ENCODE assay signal across 26 cellular contexts in genomic region chr3:157515398-157515797, GRCh38. TPM values are rescaled to one million over a fixed set of nuclear protein-coding genes. Genes with fewer than 3 reads are reported as not detected.
"Had no signal": no experiment of that assay in that cellular context is flagged by ENCODE, and none has a peak within 500 bp of the region (broad histone marks: within the 10 kb centered on the region; RNA-seq: fewer than 3 reads in every experiment).

No MANE protein-coding gene starts in this region.

- DNase-seq: activated CD4-positive, alpha-beta T cell treated with anti-CD3 and anti-CD28 coated beads for 1 hour; activated CD4-positive, alpha-beta T cell treated with anti-CD3 and anti-CD28 coated beads, Interleukin-2, amount 50 U/mL, for 1 hour; activated naive CD4-positive, alpha-beta T cell; activated T-cell treated with anti-CD3 and anti-CD28 coated beads for 4 hours; activated T-cell treated with anti-CD3 and anti-CD28 coated beads, Interleukin-2, amount 50 U/mL, for 72 hours; anterior cingulate cortex; body of pancreas; effector CD8-positive, alpha-beta T cell; esophagus squamous epithelium; left ventricle myocardium superior; naive thymus-derived CD8-positive, alpha-beta T cell; occipital lobe; psoas muscle; sigmoid colon; stimulated activated CD4-positive, alpha-beta T cell treated with anti-CD3 and anti-CD28 coated beads, Interleukin-2, amount 100 ng/mL, for 24 hours; stimulated activated naive B cell treated with anti-CD40 and anti-IgM and Interleukin-4, amounts not matched to agents 10 μg/mL and 1 μg/mL and 100 μg/mL, for 72 hours; stomach; T-helper 17 cell; T1000; thyroid gland had no signal

- H3K9me3 ChIP-seq: body of pancreas, esophagus squamous epithelium, psoas muscle, sigmoid colon, stomach, thyroid gland, upper lobe of left lung had no signal

- H3K79me2 ChIP-seq: parathyroid adenoma had no signal

- H3K4me1 ChIP-seq: body of pancreas, esophagus squamous epithelium, parathyroid adenoma, psoas muscle, sigmoid colon, stomach, thyroid gland, upper lobe of left lung had no signal

- H3K9ac ChIP-seq: parathyroid adenoma had no signal

- H3K27ac ChIP-seq: body of pancreas, epithelial cell of prostate, esophagus squamous epithelium, parathyroid adenoma, psoas muscle, sigmoid colon, stomach, thyroid gland, upper lobe of left lung had no signal

- H3K4me2 ChIP-seq: smooth muscle cell had no signal

- H2AFZ ChIP-seq: parathyroid adenoma had no signal

- H3K36me3 ChIP-seq: esophagus squamous epithelium, sigmoid colon, stomach, thyroid gland, upper lobe of left lung had no signal

- H3K27me3 ChIP-seq: body of pancreas, esophagus squamous epithelium, sigmoid colon, stomach, thyroid gland, upper lobe of left lung had no signal

- H3K4me3 ChIP-seq: body of pancreas, esophagus squamous epithelium, psoas muscle, sigmoid colon, smooth muscle cell, stomach, thyroid gland, upper lobe of left lung had no signal

- ATAC-seq: activated naive CD4-positive, alpha-beta T cell treated with anti-CD3 and anti-CD28 coated beads, Interleukin-2, amount 50 U/mL, for 72 hours; activated T-cell treated with anti-CD3 and anti-CD28 coated beads, Interleukin-2, amount 50 U/mL, for 72 hours; body of pancreas; left ventricle myocardium superior; naive thymus-derived CD8-positive, alpha-beta T cell; psoas muscle; stimulated activated naive B cell treated with anti-CD40 and anti-IgM and Interleukin-4, amounts not matched to agents 10 μg/mL and 1 μg/mL and 100 μg/mL, for 72 hours; T-helper 17 cell; WTC11 had no signal

RNA-seq across cellular contexts. Expression of gene VEPH1, which starts 12.2 kb away (rescaled TPM):
- total RNA-seq: activated naive CD4-positive, alpha-beta T cell treated with anti-CD3 and anti-CD28 coated beads, Interleukin-2, amount 50 U/mL, for 72 hours; activated T-cell treated with anti-CD3 and anti-CD28 coated beads, Interleukin-2, amount 50 U/mL, for 72 hours; esophagus squamous epithelium; naive thymus-derived CD8-positive, alpha-beta T cell had no signal
- polyA plus RNA-seq: naive thymus-derived CD8-positive, alpha-beta T cell had no signal
